Comparison of ENCODE assay signal across 9 cellular contexts in the genomic region with DNA sequence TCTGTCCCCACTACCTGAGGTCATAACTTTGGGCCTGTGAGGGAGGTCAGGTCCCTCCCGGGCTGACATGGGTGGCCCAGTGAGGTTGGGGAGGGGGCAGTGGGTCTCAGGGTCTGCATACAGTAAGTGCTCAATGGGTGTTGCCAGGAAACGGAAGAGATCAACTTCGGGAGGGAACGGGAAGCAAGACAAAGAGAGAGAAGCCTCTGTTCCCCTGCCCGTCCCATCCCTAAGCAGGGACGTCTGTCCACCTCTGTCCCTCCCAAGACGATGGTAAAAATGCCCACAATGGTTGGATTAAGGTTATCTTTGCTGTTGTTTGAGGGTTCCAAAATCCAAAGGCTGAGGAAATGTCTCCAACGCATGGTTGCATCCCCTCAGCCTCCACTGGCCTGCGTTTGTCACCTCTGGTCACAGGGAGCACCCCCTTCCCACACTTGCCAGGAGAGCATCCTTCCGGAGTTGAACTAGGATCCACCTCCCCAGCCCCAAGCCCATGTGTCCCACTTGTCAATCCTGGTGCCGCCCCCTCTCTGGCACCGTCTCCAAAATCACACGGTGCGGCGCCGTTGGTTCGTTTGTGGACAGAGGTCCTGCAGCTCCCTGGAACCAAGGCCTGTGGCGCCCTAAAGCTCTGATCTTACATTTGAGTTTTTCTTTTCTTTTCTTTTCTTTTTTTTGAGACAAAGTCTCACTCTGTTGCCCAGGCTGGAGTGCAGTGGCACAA. TPM values are rescaled to one million over a fixed set of nuclear protein-coding genes. Genes with fewer than 3 reads are reported as not detected.
DNase-seq lines count a peak whose midpoint lies in the region; ATAC-seq and TF ChIP-seq lines count a peak whose summit lies in the region.
"Had no signal": no experiment of that assay in that cellular context is flagged by ENCODE, and none has a peak within 500 bp of the region (broad histone marks: within the 10 kb centered on the region; RNA-seq: fewer than 3 reads in every experiment).

No MANE protein-coding gene starts in this region.

- H3K36me3 Mint-ChIP-seq in activated naive CD4-positive, alpha-beta T cell treated with anti-CD3 and anti-CD28 coated beads for 36 hours (ENCODE audit: low read depth), result no peaks in the 10 kb centered on the region
- H3K36me3 Mint-ChIP-seq in MCF 10A (ENCODE audit: insufficient read depth, unreplicated experiment), result peaks cover 20% of the 10 kb centered on the region
- H3K36me3 Mint-ChIP-seq in mesothelial cell of epicardium, result peaks cover 8% of the 10 kb centered on the region

- no peaks in the 10 kb centered on the region for H3K27me3 ChIP-seq in thoracic aorta (replicated peaks; ENCODE audit: insufficient read depth)

- POLR2A ChIA-PET in MCF 10A (lab: Yijun Ruan, JAX), result interaction anchor here (1.3 to 3.9 kb wide), 2 partner anchors 9 to 23 kb away, joined by 5 to 37 read pairs; a partner anchor contains a TSS

- peaks cover 6% of the 10 kb centered on the region in 2 donors for H3K4me1 ChIP-seq in thoracic aorta (ENCODE audit: control insufficient read depth in 1 of 2, low read depth in 2 of 2)
- H3K4me1 ChIP-seq: BE2C had no signal

- no peaks in the 10 kb centered on the region for H3K9me3 Mint-ChIP-seq in activated naive CD4-positive, alpha-beta T cell treated with anti-CD3 and anti-CD28 coated beads for 36 hours
- no peaks in the 10 kb centered on the region for H3K9me3 Mint-ChIP-seq in MCF 10A (ENCODE audit: unreplicated experiment)
- no peaks in the 10 kb centered on the region for H3K9me3 Mint-ChIP-seq in mesothelial cell of epicardium

- ATAC-seq in thoracic aorta (ENCODE audit: insufficient number of reproducible peaks, low FRiP score, low read depth), result no peak

- DNase-seq in activated naive CD4-positive, alpha-beta T cell treated with anti-CD3 and anti-CD28 coated beads for 36 hours, result no peak
- no peak for DNase-seq in activated naive CD4-positive, alpha-beta T cell (lab: John Stamatoyannopoulos, UW)
- no peak for DNase-seq in MCF 10A (ENCODE audit: unreplicated experiment)
- no peak for DNase-seq in mesothelial cell of epicardium (ENCODE audit: low spot score in 2 of 2, unreplicated experiment in 2 of 2)
- DNase-seq in thoracic aorta (ENCODE audit: low spot score), result no peak
- DNase-seq in NCI-H748 (lab: John Stamatoyannopoulos, UW; ENCODE audit: unreplicated experiment), result no peak
- DNase-seq in mucosa of gallbladder (ENCODE audit: low spot score), result no peak
- no peak for DNase-seq in occipital lobe (lab: John Stamatoyannopoulos, UW)

- H3K4me1 Mint-ChIP-seq in activated naive CD4-positive, alpha-beta T cell treated with anti-CD3 and anti-CD28 coated beads for 36 hours (ENCODE audit: low read depth), result peaks cover 9% of the 10 kb centered on the region
- H3K4me1 Mint-ChIP-seq in MCF 10A (ENCODE audit: insufficient read depth, unreplicated experiment) (peaks cover 17% of the 10 kb centered on the region), mesothelial cell of epicardium (peaks cover 13% of the 10 kb centered on the region)

- H3K27ac Mint-ChIP-seq in activated naive CD4-positive, alpha-beta T cell treated with anti-CD3 and anti-CD28 coated beads for 36 hours, result no peak overlapping the region
- H3K27ac Mint-ChIP-seq in MCF 10A (ENCODE audit: low read depth, unreplicated experiment) (no peak overlapping the region), mesothelial cell of epicardium (peak overlapping the region; percentile 39)

- peak overlapping the region; percentile 30 for H3K4me3 Mint-ChIP-seq in activated naive CD4-positive, alpha-beta T cell treated with anti-CD3 and anti-CD28 coated beads for 36 hours
- H3K4me3 Mint-ChIP-seq in MCF 10A (ENCODE audit: unreplicated experiment), result peak overlapping the region; percentile 94
- peak overlapping the region; percentile 54 for H3K4me3 Mint-ChIP-seq in mesothelial cell of epicardium

- H3K27me3 Mint-ChIP-seq in activated naive CD4-positive, alpha-beta T cell treated with anti-CD3 and anti-CD28 coated beads for 36 hours (ENCODE audit: low read depth), result peaks cover 29% of the 10 kb centered on the region
- H3K27me3 Mint-ChIP-seq in MCF 10A (ENCODE audit: insufficient read depth, unreplicated experiment) (no peaks in the 10 kb centered on the region), mesothelial cell of epicardium (ENCODE audit: low read depth) (peaks cover 1% of the 10 kb centered on the region)

- no peak overlapping the region for H3K27ac ChIP-seq in thoracic aorta

- no peaks in the 10 kb centered on the region for H3K9me3 ChIP-seq in thoracic aorta
- H3K9me3 ChIP-seq: BE2C had no signal

- CTCF ChIA-PET in activated naive CD4-positive, alpha-beta T cell treated with anti-CD3 and anti-CD28 coated beads for 36 hours (lab: Charles Lee), result no interaction called here
- CTCF ChIA-PET in MCF 10A (lab: Yijun Ruan, JAX), result interaction anchor here (1.2 kb wide), 1 partner anchor 9 kb away, joined by 3 read pairs; no protein-coding TSS in a partner anchor

- peak overlapping the region; percentile 52 for H3K4me3 ChIP-seq in thoracic aorta

- intact Hi-C loops in activated naive CD4-positive, alpha-beta T cell treated with anti-CD3 and anti-CD28 coated beads for 36 hours (cut with micrococcal nuclease), result loop anchor here (1.0 kb wide), 1 partner anchor 22 kb away; a partner anchor contains a TSS
- intact Hi-C loops in MCF 10A (cut with micrococcal nuclease), result no loop called here

- no peaks in the 10 kb centered on the region for H3K36me3 ChIP-seq in thoracic aorta
- H3K36me3 ChIP-seq: BE2C had no signal

- no TSS peak for BruUV-seq in MCF 10A (replicated peaks; lab: Mats Ljungman, UMichigan)

- TF ChIP-seq CTCF in MCF 10A (IDR thresholded peaks at IDR 0.05; ENCODE audit: unreplicated experiment), result no peak
- no peak for TF ChIP-seq CTCF in mesothelial cell of epicardium (IDR thresholded peaks at IDR 0.05; ENCODE audit: unreplicated experiment)
- no peak for TF ChIP-seq CTCF in thoracic aorta (IDR thresholded peaks at IDR 0.05)

RNA-seq across cellular contexts. Expression of a gene that starts 0.8 kb away (rescaled TPM):
- not detected for total RNA-seq in activated naive CD4-positive, alpha-beta T cell treated with anti-CD3 and anti-CD28 coated beads for 36 hours
- total RNA-seq in MCF 10A (2022) (57.9 and 58.9 TPM in 2 replicates), mesothelial cell of epicardium (53.7 to 60.4 TPM (median 56.3 TPM) in 3 replicates), thoracic aorta (100 to 1,000 TPM in 1 of 2 donors, 10 to 100 TPM in 1; 40.6 to 100 TPM), mucosa of gallbladder (24.5 TPM), occipital lobe (12.8 TPM)

RNA-seq across cellular contexts. Expression of a gene that starts 22.3 kb away (rescaled TPM):
- total RNA-seq in activated naive CD4-positive, alpha-beta T cell treated with anti-CD3 and anti-CD28 coated beads for 36 hours, result 10 to 100 TPM; 48.3 to 50.1 TPM
- total RNA-seq in MCF 10A (2022), result 87.7 and 98.8 TPM in 2 replicates
- total RNA-seq in mesothelial cell of epicardium, result 41.3 to 46.1 TPM (median 45.6 TPM) in 3 replicates
- total RNA-seq in thoracic aorta, result 10 to 100 TPM; 34.5 to 41.7 TPM
- 34.2 TPM for total RNA-seq in mucosa of gallbladder
- total RNA-seq in occipital lobe, result 45.7 TPM

RNA-seq across cellular contexts. Expression of a gene that starts 22.6 kb away (rescaled TPM):
- total RNA-seq in activated naive CD4-positive, alpha-beta T cell treated with anti-CD3 and anti-CD28 coated beads for 36 hours, result 100 to 1,000 TPM; 199 to 200 TPM
- total RNA-seq in MCF 10A (2022) (310 and 456 TPM in 2 replicates), mesothelial cell of epicardium (161 to 174 TPM (median 163 TPM) in 3 replicates), thoracic aorta (100 to 1,000 TPM; 134 to 266 TPM), mucosa of gallbladder (183 TPM), occipital lobe (78.3 TPM)

RNA-seq across cellular contexts. Expression of a gene that starts 45.8 kb away (rescaled TPM):
- not detected for total RNA-seq in activated naive CD4-positive, alpha-beta T cell treated with anti-CD3 and anti-CD28 coated beads for 36 hours
- total RNA-seq in MCF 10A (2022), result not detected in 2 replicates
- 8.5 to 9.4 TPM (median 8.8 TPM) in 3 replicates for total RNA-seq in mesothelial cell of epicardium
- total RNA-seq in thoracic aorta, result 1 to 10 TPM; 1.1 to 1.7 TPM
- 1.8 TPM for total RNA-seq in mucosa of gallbladder
- total RNA-seq in occipital lobe, result 23.4 TPM

Comparison
In these comparisons a context has a peak if more than half of its experiments do, and no peak if none do; other contexts are left out.
1. H3K4me3 Mint-ChIP-seq: peak in every context shown above with its lines; median percentile 94 in MCF 10A; 54 in mesothelial cell of epicardium; 30 in activated naive CD4-positive, alpha-beta T cell treated with anti-CD3 and anti-CD28 coated beads for 36 hours.
2. RNA of a gene that starts 0.8 kb away (total RNA-seq): 40.6 to 100 TPM in thoracic aorta, 57.9 to 58.9 TPM in MCF 10A, 53.7 to 60.4 TPM in mesothelial cell of epicardium, 24.5 TPM in mucosa of gallbladder (single experiment) and 12.8 TPM in occipital lobe (single experiment); not detected in activated naive CD4-positive, alpha-beta T cell treated with anti-CD3 and anti-CD28 coated beads for 36 hours; every median in the first group is over 10 times any median in the second.